1 cellular context compared by ENCODE assay signal in genomic region chr9:91234523-91234922, GRCh38.
TF ChIP-seq lines count a peak whose summit lies in the region.

No MANE protein-coding gene starts in this region.

TF ChIP-seq in Ishikawa, 13 proteins besides CTCF, POLR2A, EP300 and RAD21 (continued from another document):
- TF ChIP-seq REST (IDR thresholded peaks at IDR 0.05; ENCODE audit: low read depth) = peak; percentile 86
TF ChIP-seq in Ishikawa: peak in this region for 1.
